In the genomic region with DNA sequence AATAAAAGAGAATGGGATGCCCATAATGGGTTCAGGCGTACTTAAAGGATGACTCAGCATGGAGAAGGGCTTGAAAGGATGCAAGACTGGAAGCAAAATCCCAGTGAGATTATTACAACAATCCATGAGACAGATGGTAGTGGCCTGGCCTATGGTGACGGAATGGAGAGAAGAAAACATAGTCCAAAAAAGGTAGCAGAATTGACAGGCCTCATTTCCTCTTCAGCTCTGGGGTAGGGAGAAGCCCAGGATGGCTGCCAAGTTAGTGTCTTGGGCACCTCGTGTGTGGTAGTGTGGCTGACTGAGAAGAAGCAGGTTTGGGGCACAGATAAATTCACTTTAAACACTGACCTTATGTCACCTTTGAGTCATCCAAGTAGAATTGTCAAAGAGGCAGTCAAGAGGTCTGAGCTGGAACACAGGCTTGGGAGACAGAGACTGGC, we compare ENCODE assay signal across 10 cellular contexts. TPM values are rescaled to one million over a fixed set of nuclear protein-coding genes. Genes with fewer than 3 reads are reported as not detected.
A peak's percentile ranks its signal among the peaks of the same experiment; 100 is the strongest.
DNase-seq lines count a peak whose midpoint lies in the region; ATAC-seq and TF ChIP-seq lines count a peak whose summit lies in the region.
"Had no signal": no experiment of that assay in that cellular context is flagged by ENCODE, and none has a peak within 500 bp of the region (broad histone marks: within the 10 kb centered on the region; RNA-seq: fewer than 3 reads in every experiment).

No MANE protein-coding gene starts in this region.

- no TSS peak for BruUV-seq in Calu3 (replicated peaks; lab: Mats Ljungman, UMichigan)

- no peak for ATAC-seq in activated CD8-positive, alpha-beta T cell treated with anti-CD3 and anti-CD28 coated beads for 36 hours
- ATAC-seq in HG03097 (IDR thresholded peaks at IDR 0.05; ENCODE audit: low FRiP score, unreplicated experiment) (no peak), HG02623 (IDR thresholded peaks at IDR 0.05; ENCODE audit: unreplicated experiment) (no peak), GM21381 (IDR thresholded peaks at IDR 0.05; ENCODE audit: unreplicated experiment) (no peak)

- no peak overlapping the region for H3K4me3 Mint-ChIP-seq in Calu3 (ENCODE audit: low read depth, unreplicated experiment)
- H3K4me3 Mint-ChIP-seq in activated CD8-positive, alpha-beta T cell treated with anti-CD3 and anti-CD28 coated beads for 36 hours, result no peak overlapping the region

- peaks cover 71% of the 10 kb centered on the region for H3K4me1 Mint-ChIP-seq in Calu3 (ENCODE audit: low read depth, unreplicated experiment)
- peaks cover 32% of the 10 kb centered on the region for H3K4me1 Mint-ChIP-seq in activated CD8-positive, alpha-beta T cell treated with anti-CD3 and anti-CD28 coated beads for 36 hours (ENCODE audit: low read depth)

- CTCF ChIA-PET in Calu3 (lab: Charles Lee), result interaction anchor here (0.7 kb wide), 1 partner anchor 863 kb away, joined by 4 read pairs; no protein-coding TSS in a partner anchor
- CTCF ChIA-PET in activated CD8-positive, alpha-beta T cell treated with anti-CD3 and anti-CD28 coated beads for 36 hours (lab: Charles Lee), result interaction anchor here (2.0 kb wide), 1 partner anchor 11 kb away, joined by 4 read pairs; no protein-coding TSS in a partner anchor

- H3K4me3 ChIP-seq in HFF-Myc (replicated peaks; ENCODE audit: low read depth, low read length), result no peak overlapping the region
- H3K4me3 ChIP-seq: lung, tibial nerve had no signal

- POLR2A ChIA-PET in activated CD8-positive, alpha-beta T cell treated with anti-CD3 and anti-CD28 coated beads for 36 hours (lab: Charles Lee), result interaction anchor here (1.0 to 1.1 kb wide), 2 partner anchors 11 to 82 kb away, joined by 4 to 5 read pairs; no protein-coding TSS in a partner anchor

- TF ChIP-seq CTCF in Calu3 (IDR thresholded peaks at IDR 0.05; ENCODE audit: unreplicated experiment) (no peak), HFF-Myc (IDR thresholded peaks at IDR 0.05; ENCODE audit: low read depth, low read length, missing control alignments) (no peak)
- TF ChIP-seq CTCF in activated CD8-positive, alpha-beta T cell treated with anti-CD3 and anti-CD28 coated beads for 36 hours (IDR thresholded peaks at IDR 0.05), result no peak

- DNase-seq in Calu3, result no peak
- peak; percentile 90 for DNase-seq in HFF-Myc (ENCODE audit: extremely low read depth, low read depth)
- DNase-seq in activated CD8-positive, alpha-beta T cell treated with anti-CD3 and anti-CD28 coated beads for 36 hours, result peak; percentile 30
- DNase-seq in kidney glomerular epithelial cell (lab: John Stamatoyannopoulos, UW), result peak; percentile 38
- no peak for DNase-seq in SIG-M5 treated with dmso at 0.1 percent for 504 hours (lab: John Stamatoyannopoulos, UW; ENCODE audit: unreplicated experiment)

- H3K27me3 Mint-ChIP-seq in Calu3 (ENCODE audit: unreplicated experiment), result no peaks in the 10 kb centered on the region
- H3K27me3 Mint-ChIP-seq in activated CD8-positive, alpha-beta T cell treated with anti-CD3 and anti-CD28 coated beads for 36 hours, result peaks cover 17% of the 10 kb centered on the region

- peaks cover 18% of the 10 kb centered on the region for H3K36me3 Mint-ChIP-seq in Calu3 (ENCODE audit: insufficient read depth, unreplicated experiment)
- H3K36me3 Mint-ChIP-seq in activated CD8-positive, alpha-beta T cell treated with anti-CD3 and anti-CD28 coated beads for 36 hours (ENCODE audit: low read depth), result peaks cover 11% of the 10 kb centered on the region

- intact Hi-C loops in Calu3 (cut with micrococcal nuclease; ENCODE audit: unreplicated experiment), result no loop called here
- intact Hi-C loops in activated CD8-positive, alpha-beta T cell treated with anti-CD3 and anti-CD28 coated beads for 36 hours (cut with micrococcal nuclease), result loop anchor here (2.0 to 5.0 kb wide), 2 partner anchors 19 to 82 kb away; no protein-coding TSS in a partner anchor

- H3K9me3 Mint-ChIP-seq in Calu3 (ENCODE audit: low read depth, unreplicated experiment), result no peaks in the 10 kb centered on the region
- H3K9me3 Mint-ChIP-seq in activated CD8-positive, alpha-beta T cell treated with anti-CD3 and anti-CD28 coated beads for 36 hours, result peaks cover 7% of the 10 kb centered on the region

- peak overlapping the region; percentile 24 for H3K27ac Mint-ChIP-seq in Calu3 (ENCODE audit: unreplicated experiment)
- H3K27ac Mint-ChIP-seq in activated CD8-positive, alpha-beta T cell treated with anti-CD3 and anti-CD28 coated beads for 36 hours, result peak overlapping the region; percentile 59

RNA-seq across cellular contexts. Expression of a gene that starts 18.1 kb away (rescaled TPM):
- total RNA-seq in Calu3 (2022), result 11.9 and 12.6 TPM in 2 replicates
- 1 to 10 TPM; 3.1 to 3.2 TPM for total RNA-seq in activated CD8-positive, alpha-beta T cell treated with anti-CD3 and anti-CD28 coated beads for 36 hours

Comparison
In these comparisons a context has a peak if more than half of its experiments do, and no peak if none do; other contexts are left out.
1. DNase-seq: peak in HFF-Myc (single experiment), activated CD8-positive, alpha-beta T cell treated with anti-CD3 and anti-CD28 coated beads for 36 hours (single experiment) and kidney glomerular epithelial cell (single experiment); none in Calu3 (single experiment) and SIG-M5 treated with dmso at 0.1 percent for 504 hours (single experiment).